1 cellular context compared by ENCODE assay signal in the genomic region with DNA sequence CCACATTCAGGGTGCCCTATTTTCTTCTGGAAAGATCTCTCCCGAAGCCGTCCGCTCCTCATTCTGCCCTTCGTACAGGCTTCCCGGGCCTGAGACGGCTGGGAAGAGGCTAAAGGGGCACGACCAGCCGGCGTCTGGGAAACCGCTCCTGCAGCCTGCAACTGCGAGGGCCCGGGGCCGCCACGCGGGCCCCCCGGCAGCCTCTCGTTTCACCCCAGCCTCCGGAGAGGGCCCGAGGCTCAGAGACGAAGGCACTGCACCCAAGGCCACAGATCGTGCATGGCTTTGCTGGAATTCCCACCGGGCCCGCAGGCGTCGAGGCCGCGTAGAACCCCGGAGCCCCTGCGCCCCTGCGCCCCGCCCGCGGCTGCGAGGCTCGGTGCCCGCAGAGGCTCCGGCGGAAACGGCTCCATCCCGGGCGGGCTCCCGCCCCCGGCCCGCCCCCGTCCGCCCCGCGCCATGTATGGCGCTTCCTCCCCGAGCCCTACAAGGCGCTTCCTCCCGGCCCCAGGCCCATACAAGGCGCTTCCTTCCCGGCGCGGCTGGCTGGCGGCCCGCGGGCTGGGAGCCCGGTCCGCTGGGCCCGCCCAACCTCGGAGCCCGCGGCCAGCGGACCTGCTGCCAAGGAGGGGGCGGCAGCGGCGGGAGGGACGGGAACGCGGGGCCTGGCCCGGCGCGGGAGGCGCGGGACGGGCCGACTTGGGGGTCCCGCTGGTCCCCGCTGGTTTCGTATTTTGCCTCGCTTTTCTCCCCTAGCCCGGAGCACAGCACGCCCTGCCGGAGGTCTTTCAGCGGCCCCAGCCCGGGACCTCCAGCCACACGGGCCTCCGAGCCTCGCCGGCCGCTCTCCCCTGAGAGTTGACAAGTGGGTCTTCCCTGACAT.
A peak's percentile ranks its signal among the peaks of the same experiment; 100 is the strongest.
TF ChIP-seq lines count a peak whose summit lies in the region.

No MANE protein-coding gene starts in this region.

TF ChIP-seq in HepG2, 621 proteins besides CTCF, POLR2A, EP300 and RAD21 (continues in another document):
- no peak for TF ChIP-seq ZNF101 (CRISPR knock-in tag; IDR thresholded peaks at IDR 0.05; ENCODE audit: borderline replicate concordance, low read depth)
- TF ChIP-seq MAF1 (CRISPR knock-in tag; IDR thresholded peaks at IDR 0.05; ENCODE audit: borderline replicate concordance): no peak
- TF ChIP-seq AKAP8 (CRISPR knock-in tag; IDR thresholded peaks at IDR 0.05): no peak
- TF ChIP-seq ZNF773 (CRISPR knock-in tag; IDR thresholded peaks at IDR 0.05; ENCODE audit: borderline replicate concordance): no peak
- no peak for TF ChIP-seq ZNF142 (CRISPR knock-in tag; IDR thresholded peaks at IDR 0.05)
- TF ChIP-seq ZSCAN21 (CRISPR knock-in tag; IDR thresholded peaks at IDR 0.05; ENCODE audit: borderline replicate concordance): no peak
- TF ChIP-seq MATR3 (CRISPR knock-in tag; IDR thresholded peaks at IDR 0.05): no peak
- TF ChIP-seq ISX (CRISPR knock-in tag; conservative IDR thresholded peaks at IDR 0.05): no peak
- TF ChIP-seq ZNF414 (CRISPR knock-in tag; IDR thresholded peaks at IDR 0.05): no peak
- TF ChIP-seq PTBP1 (IDR thresholded peaks at IDR 0.05; ENCODE audit: low read depth, low read length, poor library complexity, severe bottlenecking): no peak
- TF ChIP-seq KDM5A (IDR thresholded peaks at IDR 0.05; ENCODE audit: borderline replicate concordance, low read length): no peak; the same call in 1 of the 2 replicates
- TF ChIP-seq, protein P1, sequence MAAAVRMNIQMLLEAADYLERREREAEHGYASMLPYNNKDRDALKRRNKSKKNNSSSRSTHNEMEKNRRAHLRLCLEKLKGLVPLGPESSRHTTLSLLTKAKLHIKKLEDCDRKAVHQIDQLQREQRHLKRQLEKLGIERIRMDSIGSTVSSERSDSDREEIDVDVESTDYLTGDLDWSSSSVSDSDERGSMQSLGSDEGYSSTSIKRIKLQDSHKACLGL (CRISPR knock-in tag; IDR thresholded peaks at IDR 0.05): peak; percentile 35; the same call in 1 of the 2 replicates
- TF ChIP-seq, protein P2, sequence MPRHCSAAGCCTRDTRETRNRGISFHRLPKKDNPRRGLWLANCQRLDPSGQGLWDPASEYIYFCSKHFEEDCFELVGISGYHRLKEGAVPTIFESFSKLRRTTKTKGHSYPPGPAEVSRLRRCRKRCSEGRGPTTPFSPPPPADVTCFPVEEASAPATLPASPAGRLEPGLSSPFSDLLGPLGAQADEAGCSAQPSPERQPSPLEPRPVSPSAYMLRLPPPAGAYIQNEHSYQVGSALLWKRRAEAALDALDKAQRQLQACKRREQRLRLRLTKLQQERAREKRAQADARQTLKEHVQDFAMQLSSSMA (CRISPR knock-in tag; IDR thresholded peaks at IDR 0.05): 0 out of 2 replicates have a peak, but pooled peaks have one; percentile 30
- TF ChIP-seq SETDB1 (CRISPR knock-in tag; IDR thresholded peaks at IDR 0.05; ENCODE audit: borderline replicate concordance): no peak
- TF ChIP-seq FOXO1 (CRISPR knock-in tag; IDR thresholded peaks at IDR 0.05): no peak
- TF ChIP-seq ZNF446 (CRISPR knock-in tag; IDR thresholded peaks at IDR 0.05): no peak
- no peak for TF ChIP-seq ZFP37 (CRISPR knock-in tag; IDR thresholded peaks at IDR 0.05; ENCODE audit: borderline replicate concordance)
- TF ChIP-seq, protein P3, sequence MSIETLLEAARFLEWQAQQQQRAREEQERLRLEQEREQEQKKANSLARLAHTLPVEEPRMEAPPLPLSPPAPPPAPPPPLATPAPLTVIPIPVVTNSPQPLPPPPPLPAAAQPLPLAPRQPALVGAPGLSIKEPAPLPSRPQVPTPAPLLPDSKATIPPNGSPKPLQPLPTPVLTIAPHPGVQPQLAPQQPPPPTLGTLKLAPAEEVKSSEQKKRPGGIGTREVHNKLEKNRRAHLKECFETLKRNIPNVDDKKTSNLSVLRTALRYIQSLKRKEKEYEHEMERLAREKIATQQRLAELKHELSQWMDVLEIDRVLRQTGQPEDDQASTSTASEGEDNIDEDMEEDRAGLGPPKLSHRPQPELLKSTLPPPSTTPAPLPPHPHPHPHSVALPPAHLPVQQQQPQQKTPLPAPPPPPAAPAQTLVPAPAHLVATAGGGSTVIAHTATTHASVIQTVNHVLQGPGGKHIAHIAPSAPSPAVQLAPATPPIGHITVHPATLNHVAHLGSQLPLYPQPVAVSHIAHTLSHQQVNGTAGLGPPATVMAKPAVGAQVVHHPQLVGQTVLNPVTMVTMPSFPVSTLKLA (IDR thresholded peaks at IDR 0.05): no peak
- no peak for TF ChIP-seq CREB1 (IDR thresholded peaks at IDR 0.05)
- TF ChIP-seq CREB1 (CRISPR knock-in tag; IDR thresholded peaks at IDR 0.05): no peak
- TF ChIP-seq ZNF749 (CRISPR knock-in tag; IDR thresholded peaks at IDR 0.05; ENCODE audit: borderline replicate concordance): no peak
- no peak for TF ChIP-seq HNF4G (IDR thresholded peaks at IDR 0.05; ENCODE audit: borderline replicate concordance, low read depth, low read length)
- no peak for TF ChIP-seq HNF4G (CRISPR knock-in tag; IDR thresholded peaks at IDR 0.05; ENCODE audit: borderline replicate concordance, low read depth)
- TF ChIP-seq MYNN (CRISPR knock-in tag; IDR thresholded peaks at IDR 0.05; ENCODE audit: low read depth): no peak
- TF ChIP-seq MAFG (CRISPR knock-in tag; IDR thresholded peaks at IDR 0.05): no peak
- TF ChIP-seq ZNF615 (CRISPR knock-in tag; IDR thresholded peaks at IDR 0.05; ENCODE audit: borderline replicate concordance): no peak
- no peak for TF ChIP-seq ZNF225 (CRISPR knock-in tag; IDR thresholded peaks at IDR 0.05)
- TF ChIP-seq IKZF4 (CRISPR knock-in tag; IDR thresholded peaks at IDR 0.05; ENCODE audit: borderline replicate concordance, low read depth, not compliant biosample characterization): no peak
- 0 out of 2 replicates have a peak, but pooled peaks have one; percentile 11 for TF ChIP-seq GFI1 (CRISPR knock-in tag; IDR thresholded peaks at IDR 0.05; ENCODE audit: borderline replicate concordance)
- TF ChIP-seq ZNF441 (CRISPR knock-in tag; IDR thresholded peaks at IDR 0.05; ENCODE audit: borderline replicate concordance): no peak
- TF ChIP-seq REST (IDR thresholded peaks at IDR 0.05; ENCODE audit: borderline replicate concordance in 1 of 2, low read depth in 1 of 2, low read length in 2 of 2): no peak
- TF ChIP-seq NR0B2 (CRISPR knock-in tag; IDR thresholded peaks at IDR 0.05): no peak
- 0 out of 2 replicates have a peak, but pooled peaks have one; percentile 18 for TF ChIP-seq IRX3 (CRISPR knock-in tag; IDR thresholded peaks at IDR 0.05; ENCODE audit: borderline replicate concordance, low read depth)
- TF ChIP-seq NFATC3 (CRISPR knock-in tag; IDR thresholded peaks at IDR 0.05): no peak
- no peak for TF ChIP-seq DZIP1 (CRISPR knock-in tag; IDR thresholded peaks at IDR 0.05)
- TF ChIP-seq ZNF607 (CRISPR knock-in tag; IDR thresholded peaks at IDR 0.05; ENCODE audit: borderline replicate concordance): no peak
